In genomic region chr6:20797597-20797996, GRCh38 we compare ENCODE assay signal across 34 cellular contexts.
"Had no signal": no experiment of that assay in that cellular context is flagged by ENCODE, and none has a peak within 500 bp of the region (broad histone marks: within the 10 kb centered on the region; RNA-seq: fewer than 3 reads in every experiment).

No MANE protein-coding gene starts in this region.

- H3K27me3 Mint-ChIP-seq: activated naive CD4-positive, alpha-beta T cell treated with anti-CD3 and anti-CD28 coated beads, Interleukin-2, amount 10 ng/mL, durations not matched to agents 7 days and 5 days; activated naive CD4-positive, alpha-beta T cell treated with anti-CD3 and anti-CD28 coated beads, Interleukin-2, amount 50 U/mL, for 24 hours; activated naive CD8-positive, alpha-beta T cell; activated naive CD8-positive, alpha-beta T cell treated with anti-CD3 and anti-CD28 coated beads for 36 hours; activated naive CD8-positive, alpha-beta T cell treated with anti-CD3 and anti-CD28 coated beads, Interleukin-2, amount 10 ng/mL, durations not matched to agents 7 days and 5 days; activated naive CD8-positive, alpha-beta T cell treated with anti-CD3 and anti-CD28 coated beads, Interleukin-2, amount 50 U/mL, for 24 hours; activated T-cell treated with anti-CD3 and anti-CD28 coated beads, Interleukin-2, amount 50 U/mL, for 24 hours; activated T-helper 17 cell treated with anti-CD3 and anti-CD28 coated beads, Interleukin-2, amount 50 U/mL, for 72 hours; brain; central memory CD8-positive, alpha-beta T cell had no signal

- H3K4me1 Mint-ChIP-seq: activated naive CD4-positive, alpha-beta T cell treated with anti-CD3 and anti-CD28 coated beads, Interleukin-2, amount 10 ng/mL, durations not matched to agents 7 days and 5 days; activated naive CD4-positive, alpha-beta T cell treated with anti-CD3 and anti-CD28 coated beads, Interleukin-2, amount 50 U/mL, for 24 hours; activated naive CD8-positive, alpha-beta T cell treated with anti-CD3 and anti-CD28 coated beads for 36 hours; activated naive CD8-positive, alpha-beta T cell treated with anti-CD3 and anti-CD28 coated beads, Interleukin-2, amount 10 ng/mL, durations not matched to agents 7 days and 5 days; activated naive CD8-positive, alpha-beta T cell treated with anti-CD3 and anti-CD28 coated beads, Interleukin-2, amount 50 U/mL, for 24 hours; activated T-helper 17 cell treated with anti-CD3 and anti-CD28 coated beads, Interleukin-2, amount 50 U/mL, for 72 hours; central memory CD8-positive, alpha-beta T cell had no signal

- H3K27ac Mint-ChIP-seq: activated naive CD4-positive, alpha-beta T cell treated with anti-CD3 and anti-CD28 coated beads for 36 hours; activated naive CD4-positive, alpha-beta T cell treated with anti-CD3 and anti-CD28 coated beads, Interleukin-2, amount 10 ng/mL, durations not matched to agents 7 days and 5 days; activated naive CD4-positive, alpha-beta T cell treated with anti-CD3 and anti-CD28 coated beads, Interleukin-2, amount 50 U/mL, for 24 hours; activated naive CD8-positive, alpha-beta T cell; activated naive CD8-positive, alpha-beta T cell treated with anti-CD3 and anti-CD28 coated beads for 36 hours; activated naive CD8-positive, alpha-beta T cell treated with anti-CD3 and anti-CD28 coated beads, Interleukin-2, amount 10 ng/mL, durations not matched to agents 7 days and 5 days; activated naive CD8-positive, alpha-beta T cell treated with anti-CD3 and anti-CD28 coated beads, Interleukin-2, amount 50 U/mL, for 24 hours; activated T-cell treated with anti-CD3 and anti-CD28 coated beads, Interleukin-2, amount 50 U/mL, for 24 hours; activated T-cell treated with anti-CD3 and anti-CD28 coated beads, Interleukin-2, amount 50 U/mL, for 72 hours; activated T-helper 1 cell treated with anti-CD3 and anti-CD28 coated beads, Interleukin-12 subunit alpha, Interleukin-12 subunit beta, Interleukin-2, Interleukin-4 antibody, amounts not matched to agents 30 ng/mL and 10 ng/mL and 1 ng/mL, durations not matched to agents 14 hours and 24 hours and 36 hours; activated T-helper 17 cell treated with anti-CD3 and anti-CD28 coated beads, Interleukin-2, amount 50 U/mL, for 72 hours; activated T-helper 2 cell treated with anti-CD3 and anti-CD28 coated beads, Interferon-gamma antibody, Interleukin-2, Interleukin-4, amounts not matched to agents 10 μg/mL and 5 μg/mL and 100 μg/mL, durations not matched to agents 14 hours and 24 hours and 36 hours; brain had no signal

- DNase-seq: activated effector memory CD4-positive, alpha-beta T cell treated with anti-CD3 and anti-CD28 coated beads, Interleukin-2, amount 50 U/mL, for 16 hours; activated effector memory CD4-positive, alpha-beta T cell treated with Interleukin-2 at 50 U/mL for 16 hours; activated gamma-delta T cell; activated gamma-delta T cell treated with Interleukin-2 at 50 U/mL for 16 hours; activated naive CD4-positive, alpha-beta T cell; activated naive CD4-positive, alpha-beta T cell treated with anti-CD3 and anti-CD28 coated beads for 36 hours; activated naive CD4-positive, alpha-beta T cell treated with anti-CD3 and anti-CD28 coated beads, Interleukin-2, amount 10 ng/mL, durations not matched to agents 7 days and 5 days; activated naive CD4-positive, alpha-beta T cell treated with anti-CD3 and anti-CD28 coated beads, Interleukin-2, amount 50 U/mL, for 16 hours; activated naive CD4-positive, alpha-beta T cell treated with Interleukin-2 at 50 U/mL for 16 hours; activated naive CD8-positive, alpha-beta T cell treated with anti-CD3 and anti-CD28 coated beads for 36 hours; activated naive CD8-positive, alpha-beta T cell treated with anti-CD3 and anti-CD28 coated beads, Interleukin-2, amount 10 ng/mL, durations not matched to agents 7 days and 5 days; activated naive CD8-positive, alpha-beta T cell treated with anti-CD3 and anti-CD28 coated beads, Interleukin-2, amount 50 U/mL, for 24 hours; activated T-cell treated with anti-CD3 and anti-CD28 coated beads, Interleukin-2, amount 50 U/mL, for 24 hours; activated T-cell treated with anti-CD3 and anti-CD28 coated beads, Interleukin-2, amount 50 U/mL, for 4 hours; activated T-cell treated with anti-CD3 and anti-CD28 coated beads, Interleukin-2, amount 50 U/mL, for 48 hours; activated T-cell treated with anti-CD3 and anti-CD28 coated beads, Interleukin-2, amount 50 U/mL, for 72 hours; adrenal gland; amniotic stem cell; amygdala; anterior cingulate cortex; aorta; body of pancreas; brain microvascular endothelial cell; caudate nucleus; central memory CD4-positive, alpha-beta T cell; cerebellar nuclear complex had no signal

- H3K4me3 Mint-ChIP-seq: activated naive CD4-positive, alpha-beta T cell treated with anti-CD3 and anti-CD28 coated beads for 36 hours; activated naive CD4-positive, alpha-beta T cell treated with anti-CD3 and anti-CD28 coated beads, Interleukin-2, amount 10 ng/mL, durations not matched to agents 7 days and 5 days; activated naive CD4-positive, alpha-beta T cell treated with anti-CD3 and anti-CD28 coated beads, Interleukin-2, amount 50 U/mL, for 24 hours; activated naive CD8-positive, alpha-beta T cell; activated naive CD8-positive, alpha-beta T cell treated with anti-CD3 and anti-CD28 coated beads for 36 hours; activated naive CD8-positive, alpha-beta T cell treated with anti-CD3 and anti-CD28 coated beads, Interleukin-2, amount 10 ng/mL, durations not matched to agents 7 days and 5 days; activated naive CD8-positive, alpha-beta T cell treated with anti-CD3 and anti-CD28 coated beads, Interleukin-2, amount 50 U/mL, for 24 hours; activated T-cell treated with anti-CD3 and anti-CD28 coated beads, Interleukin-2, amount 50 U/mL, for 24 hours; activated T-cell treated with anti-CD3 and anti-CD28 coated beads, Interleukin-2, amount 50 U/mL, for 4 hours; activated T-cell treated with anti-CD3 and anti-CD28 coated beads, Interleukin-2, amount 50 U/mL, for 72 hours; activated T-helper 1 cell treated with anti-CD3 and anti-CD28 coated beads, Interleukin-12 subunit alpha, Interleukin-12 subunit beta, Interleukin-2, Interleukin-4 antibody, amounts not matched to agents 30 ng/mL and 10 ng/mL and 1 ng/mL, durations not matched to agents 14 hours and 24 hours and 36 hours; activated T-helper 17 cell treated with anti-CD3 and anti-CD28 coated beads, Interleukin-2, amount 50 U/mL, for 72 hours; brain; central memory CD8-positive, alpha-beta T cell had no signal

- H3K9me3 Mint-ChIP-seq: activated T-helper 17 cell treated with anti-CD3 and anti-CD28 coated beads, Interleukin-2, amount 50 U/mL, for 72 hours had no signal

- ATAC-seq: activated naive CD4-positive, alpha-beta T cell treated with anti-CD3 and anti-CD28 coated beads, Interleukin-2, amount 50 U/mL, for 72 hours; activated naive CD8-positive, alpha-beta T cell treated with anti-CD3 and anti-CD28 coated beads, Interleukin-2, amount 50 U/mL, for 24 hours; activated T-cell treated with anti-CD3 and anti-CD28 coated beads, Interleukin-2, amount 50 U/mL, for 4 hours; activated T-cell treated with anti-CD3 and anti-CD28 coated beads, Interleukin-2, amount 50 U/mL, for 72 hours; activated T-helper 17 cell treated with anti-CD3 and anti-CD28 coated beads, Interleukin-2, amount 50 U/mL, for 72 hours; body of pancreas had no signal
